ENCODE assay signal across 18 cellular contexts in the genomic region with DNA sequence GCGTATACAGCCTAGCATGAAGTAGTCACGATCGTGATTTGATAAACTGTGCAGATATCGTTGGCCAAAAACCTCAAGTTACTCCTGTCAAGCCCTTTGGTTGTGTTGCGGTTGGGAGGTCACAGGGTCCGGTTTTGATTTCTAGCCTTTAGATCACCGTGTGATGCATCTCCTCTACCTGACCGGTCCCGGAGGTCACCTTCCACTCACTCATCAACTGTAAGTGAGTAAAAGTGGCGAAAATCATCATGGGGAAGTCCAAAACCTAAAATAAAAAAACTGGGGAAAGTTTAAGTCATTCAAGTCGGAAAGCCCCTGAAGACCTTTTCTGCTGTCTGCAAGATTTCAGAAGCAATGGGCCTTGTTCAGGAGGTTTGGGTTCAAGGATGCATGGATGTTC.
DNase-seq lines count a peak whose midpoint lies in the region; ATAC-seq lines count a peak whose summit lies in the region.
"Had no signal": no experiment of that assay in that cellular context is flagged by ENCODE, and none has a peak within 500 bp of the region (broad histone marks: within the 10 kb centered on the region; RNA-seq: fewer than 3 reads in every experiment).

No MANE protein-coding gene starts in this region.

- peaks cover 8% of the 10 kb centered on the region for H3K27me3 Mint-ChIP-seq in activated T-cell treated with anti-CD3 and anti-CD28 coated beads, Interleukin-2, amount 50 U/mL, for 72 hours (ENCODE audit: low read depth)
- H3K27me3 Mint-ChIP-seq in stimulated activated naive B cell treated with anti-CD40 and anti-IgM and Interleukin-4, amounts not matched to agents 10 μg/mL and 1 μg/mL and 100 μg/mL, for 72 hours = peaks cover 24 to 31% of the 10 kb centered on the region in 2 donors

- peak overlapping the region; percentile 21 for H3K27ac Mint-ChIP-seq in activated T-cell treated with anti-CD3 and anti-CD28 coated beads, Interleukin-2, amount 50 U/mL, for 72 hours
- H3K27ac Mint-ChIP-seq in stimulated activated naive B cell treated with anti-CD40 and anti-IgM and Interleukin-4, amounts not matched to agents 10 μg/mL and 1 μg/mL and 100 μg/mL, for 72 hours = peak overlapping the region; percentile 33

- intact Hi-C loops in Right ventricle myocardium superior (cut with DNase I) = no loop called here

- ATAC-seq in activated T-cell treated with anti-CD3 and anti-CD28 coated beads, Interleukin-2, amount 50 U/mL, for 72 hours (replicated peaks in 1 of 2) = peak; percentile 47 to 70
- peak; percentile 75 for ATAC-seq in GM21447 (IDR thresholded peaks at IDR 0.05; ENCODE audit: unreplicated experiment)
- ATAC-seq in HG03108 (IDR thresholded peaks at IDR 0.05; ENCODE audit: unreplicated experiment) = peak; percentile 48
- peak; percentile 79 to 89 for ATAC-seq in stimulated activated naive B cell treated with anti-CD40 and anti-IgM and Interleukin-4, amounts not matched to agents 10 μg/mL and 1 μg/mL and 100 μg/mL, for 72 hours (replicated peaks)
- no peak for ATAC-seq in GM19324 (IDR thresholded peaks at IDR 0.05; ENCODE audit: low FRiP score, unreplicated experiment)
- no peak for ATAC-seq in Right ventricle myocardium superior (ENCODE audit: poor library complexity)
- ATAC-seq: HepG2, left lobe of liver had no signal

- H3K4me1 Mint-ChIP-seq in activated T-cell treated with anti-CD3 and anti-CD28 coated beads, Interleukin-2, amount 50 U/mL, for 72 hours (ENCODE audit: low read depth) = peaks cover 9% of the 10 kb centered on the region
- H3K4me1 Mint-ChIP-seq in stimulated activated naive B cell treated with anti-CD40 and anti-IgM and Interleukin-4, amounts not matched to agents 10 μg/mL and 1 μg/mL and 100 μg/mL, for 72 hours = peaks cover 17 to 29% of the 10 kb centered on the region in 2 donors

- peak; percentile 6 to 8 for DNase-seq in activated T-cell treated with anti-CD3 and anti-CD28 coated beads, Interleukin-2, amount 50 U/mL, for 72 hours
- no peak for DNase-seq in activated T-cell treated with anti-CD3 and anti-CD28 coated beads, Interleukin-2, amount 50 U/mL, for 1 hour
- DNase-seq in stimulated activated naive B cell treated with anti-CD40 and anti-IgM and Interleukin-4, amounts not matched to agents 10 μg/mL and 1 μg/mL and 100 μg/mL, for 72 hours = no peak
- DNase-seq in NCI-H526 (lab: John Stamatoyannopoulos, UW) (no peak), Right ventricle myocardium superior (no peak)
- DNase-seq: 8988T; DMS79; foreskin melanocyte; MG63; NCI-H2029 treated with DMSO at 0.1 percent for 48 hours; NCI-H748 treated with DMSO at 0.1 percent for 48 hours; ovary; stimulated activated CD4-positive, alpha-beta T cell treated with anti-CD3 and anti-CD28 coated beads, Interleukin-4, amount 100 ng/mL, for 24 hours had no signal

- H3K4me3 Mint-ChIP-seq in activated T-cell treated with anti-CD3 and anti-CD28 coated beads, Interleukin-2, amount 50 U/mL, for 72 hours = no peak overlapping the region
- H3K4me3 Mint-ChIP-seq in stimulated activated naive B cell treated with anti-CD40 and anti-IgM and Interleukin-4, amounts not matched to agents 10 μg/mL and 1 μg/mL and 100 μg/mL, for 72 hours = peak overlapping the region in 1 of 2 donors; percentile 11

- H3K36me3 Mint-ChIP-seq in activated T-cell treated with anti-CD3 and anti-CD28 coated beads, Interleukin-2, amount 50 U/mL, for 72 hours (ENCODE audit: insufficient read depth in 2 of 2) = no peaks in the 10 kb centered on the region
- H3K36me3 Mint-ChIP-seq in stimulated activated naive B cell treated with anti-CD40 and anti-IgM and Interleukin-4, amounts not matched to agents 10 μg/mL and 1 μg/mL and 100 μg/mL, for 72 hours = peaks cover 2 to 9% of the 10 kb centered on the region in 2 donors

- H3K9me3 Mint-ChIP-seq in activated T-cell treated with anti-CD3 and anti-CD28 coated beads, Interleukin-2, amount 50 U/mL, for 72 hours = no peaks in the 10 kb centered on the region
- H3K9me3 Mint-ChIP-seq in stimulated activated naive B cell treated with anti-CD40 and anti-IgM and Interleukin-4, amounts not matched to agents 10 μg/mL and 1 μg/mL and 100 μg/mL, for 72 hours = peaks cover 3 to 4% of the 10 kb centered on the region in 2 donors

Comparison
In these comparisons a context has a peak if more than half of its experiments do, and no peak if none do; other contexts are left out.
1. DNase-seq: peak in activated T-cell treated with anti-CD3 and anti-CD28 coated beads, Interleukin-2, amount 50 U/mL, for 72 hours (2 of 2); none in activated T-cell treated with anti-CD3 and anti-CD28 coated beads, Interleukin-2, amount 50 U/mL, for 1 hour (single experiment), stimulated activated naive B cell treated with anti-CD40 and anti-IgM and Interleukin-4, amounts not matched to agents 10 μg/mL and 1 μg/mL and 100 μg/mL, for 72 hours (single experiment), NCI-H526 (0 of 2) and Right ventricle myocardium superior (single experiment).
2. ATAC-seq: peak in activated T-cell treated with anti-CD3 and anti-CD28 coated beads, Interleukin-2, amount 50 U/mL, for 72 hours (2 of 2), GM21447 (single experiment), HG03108 (single experiment) and stimulated activated naive B cell treated with anti-CD40 and anti-IgM and Interleukin-4, amounts not matched to agents 10 μg/mL and 1 μg/mL and 100 μg/mL, for 72 hours (2 of 2); none in GM19324 (single experiment) and Right ventricle myocardium superior (single experiment).